ENCODE assay signal across 8 cellular contexts in genomic region chr1:201895913-201896807, GRCh38. TPM values are rescaled to one million over a fixed set of nuclear protein-coding genes. Genes with fewer than 3 reads are reported as not detected.
DNase-seq lines count a peak whose midpoint lies in the region; ATAC-seq and TF ChIP-seq lines count a peak whose summit lies in the region.

No MANE protein-coding gene starts in this region.

- WGBS in aorta, 2 donors, result 4 to 7% methylated on average over 10 of the region's 10 CpGs

- H3K27me3 ChIP-seq in right atrium auricular region (no peaks in the 10 kb centered on the region), aorta (ENCODE audit: control insufficient read depth in 1 of 2, insufficient read depth in 2 of 2, low read length in 1 of 2) (no peaks in the 10 kb centered on the region)

- peak overlapping the region; percentile 71 to 72 for H3K27ac ChIP-seq in right atrium auricular region
- peak overlapping the region; percentile 25 to 88 for H3K27ac ChIP-seq in aorta (ENCODE audit: low read depth in 1 of 2, low read length in 2 of 2)

- no peak overlapping the region for H3K4me3 ChIP-seq in right atrium auricular region
- no peak overlapping the region for H3K4me3 ChIP-seq in aorta (ENCODE audit: low read length in 2 of 2)

- intact Hi-C loops in aorta (cut with DNase I), result loop anchor here (1.0 to 10.0 kb wide), 4 partner anchors 49 to 239 kb away; partner anchors contain the start of gene LMOD1 (in 1 of the 2)

- peak; percentile 80 for ATAC-seq in HG02678 (IDR thresholded peaks at IDR 0.05; ENCODE audit: unreplicated experiment)
- ATAC-seq in aorta (ENCODE audit: low FRiP score), result peak; percentile 90

- H3K9me3 ChIP-seq in right atrium auricular region (no peaks in the 10 kb centered on the region), aorta (ENCODE audit: control insufficient read depth, low read length) (no peaks in the 10 kb centered on the region)

- peak; percentile 86 to 96 for TF ChIP-seq CTCF in right atrium auricular region (IDR thresholded peaks at IDR 0.05)

- H3K4me1 ChIP-seq in right atrium auricular region, result peaks cover 0 to 23% of the 10 kb centered on the region in 2 donors
- H3K4me1 ChIP-seq in aorta (ENCODE audit: control insufficient read depth in 1 of 2, insufficient read depth in 2 of 2, low read length in 2 of 2), result peaks cover 0 to 6% of the 10 kb centered on the region in 2 donors

- H3K36me3 ChIP-seq in right atrium auricular region (peaks cover 15% of the 10 kb centered on the region), aorta (ENCODE audit: control insufficient read depth in 1 of 2, insufficient read depth in 2 of 2, low read length in 1 of 2) (peaks cover 5 to 12% of the 10 kb centered on the region in 2 donors)

- DNase-seq in GM03348 (ENCODE audit: low spot score) (peak; percentile 90), NCI-H1694 treated with DMSO at 0.1 percent for 48 hours (lab: John Stamatoyannopoulos, UW) (peak; percentile 83), T-helper 2 cell (peak; percentile 53 to 85 (median 69)), amniotic epithelial cell (ENCODE audit: low read depth) (peak; percentile 85), right atrium auricular region (ENCODE audit: low spot score) (peak; percentile 95), renal cortical epithelial cell (ENCODE audit: low read depth) (peak; percentile 79), aorta (peak; percentile 94 to 98)

RNA-seq across cellular contexts. Expression of gene SHISA4, which starts 7.5 kb away (rescaled TPM):
- total RNA-seq in right atrium auricular region (100 to 1,000 TPM in 1 of 2 donors, 10 to 100 TPM in 1; 74.2 to 176 TPM), renal cortical epithelial cell (11.8 and 16.1 TPM in 2 replicates), aorta (10 to 100 TPM; 30.6 to 39.9 TPM)
- polyA plus RNA-seq in aorta, result 10 to 100 TPM; 76.1 to 93.1 TPM

RNA-seq across cellular contexts. Expression of gene LMOD1, which starts 50.2 kb away (rescaled TPM):
- 10 to 100 TPM; 31.4 to 42.2 TPM for total RNA-seq in right atrium auricular region
- 0.17 and 0.25 TPM in 2 replicates for total RNA-seq in renal cortical epithelial cell
- total RNA-seq in aorta, result 100 to 1,000 TPM; 347 to 469 TPM
- 100 to 1,000 TPM; 368 to 601 TPM for polyA plus RNA-seq in aorta

RNA-seq across cellular contexts. Expression of gene TIMM17A, which starts 59.1 kb away (rescaled TPM):
- 10 to 100 TPM; 42.7 to 59.1 TPM for total RNA-seq in right atrium auricular region
- total RNA-seq in renal cortical epithelial cell, result 72.0 and 127 TPM in 2 replicates
- total RNA-seq in aorta, result 10 to 100 TPM; 29.2 to 48.8 TPM
- polyA plus RNA-seq in aorta, result 10 to 100 TPM; 34.4 to 77.4 TPM

Comparison
In these comparisons a context has a peak if more than half of its experiments do, and no peak if none do; other contexts are left out.
1. RNA of gene LMOD1, which starts 50.2 kb away (total RNA-seq): 347 to 469 TPM in aorta and 31.4 to 42.2 TPM in right atrium auricular region; 0.17 to 0.25 TPM in renal cortical epithelial cell; every median in the first group is over 10 times any median in the second.
2. Peak in every context shown above with its lines, with median percentiles within 50 percentile points of each other: DNase-seq.